ENCODE assay signal across 20 cellular contexts in genomic region chr7:133301444-133301843, GRCh38.
"Had no signal": no experiment of that assay in that cellular context is flagged by ENCODE, and none has a peak within 500 bp of the region (broad histone marks: within the 10 kb centered on the region; RNA-seq: fewer than 3 reads in every experiment).

No MANE protein-coding gene starts in this region.

- H3K4me3 ChIP-seq: mucosa of descending colon, prostate gland, right lobe of liver, spleen, transverse colon had no signal

- H3K27me3 ChIP-seq: foreskin keratinocyte, neutrophil, right lobe of liver, spleen, transverse colon had no signal

- DNase-seq: activated B cell treated with CpG ODN at 0.5 μM for 24 hours; activated CD4-positive, alpha-beta T cell treated with anti-CD3 and anti-CD28 coated beads, Interleukin-2, amount 10 ng/mL, durations not matched to agents 7 days and 5 days; activated CD8-positive, alpha-beta memory T cell treated with anti-CD3 and anti-CD28 coated beads for 24 hours; activated naive CD4-positive, alpha-beta T cell treated with anti-CD3 and anti-CD28 coated beads, Interleukin-2, amount 50 U/mL, for 16 hours; cerebellar nuclear complex; foreskin keratinocyte; immature natural killer cell; left cardiac atrium; mammary epithelial cell; mucosa of descending colon; naive thymus-derived CD8-positive, alpha-beta T cell; right lobe of liver; spleen; stimulated activated CD4-positive, alpha-beta T cell treated with anti-CD3 and anti-CD28 coated beads, Interleukin-2, amount 100 ng/mL, for 24 hours; stimulated activated naive B cell treated with anti-CD40 and anti-IgM and Interleukin-4, amounts not matched to agents 10 μg/mL and 1 μg/mL and 100 μg/mL, for 72 hours; substantia nigra; transverse colon had no signal

- H3K9me3 ChIP-seq: mucosa of descending colon, neutrophil, prostate gland, right lobe of liver, spleen, transverse colon had no signal

- H3K27ac ChIP-seq: foreskin keratinocyte, neutrophil, prostate gland, right lobe of liver, spleen, transverse colon had no signal

- H3K4me1 ChIP-seq: foreskin keratinocyte, prostate gland, transverse colon had no signal

- ATAC-seq: activated T-helper 17 cell treated with anti-CD3 and anti-CD28 coated beads, Interleukin-2, amount 50 U/mL, for 72 hours; foreskin keratinocyte; mucosa of descending colon; naive thymus-derived CD8-positive, alpha-beta T cell; stimulated activated naive B cell treated with anti-CD40 and anti-IgM and Interleukin-4, amounts not matched to agents 10 μg/mL and 1 μg/mL and 100 μg/mL, for 72 hours had no signal

- H3K36me3 ChIP-seq: prostate gland had no signal
